1 cellular context compared by ENCODE assay signal in the genomic region with DNA sequence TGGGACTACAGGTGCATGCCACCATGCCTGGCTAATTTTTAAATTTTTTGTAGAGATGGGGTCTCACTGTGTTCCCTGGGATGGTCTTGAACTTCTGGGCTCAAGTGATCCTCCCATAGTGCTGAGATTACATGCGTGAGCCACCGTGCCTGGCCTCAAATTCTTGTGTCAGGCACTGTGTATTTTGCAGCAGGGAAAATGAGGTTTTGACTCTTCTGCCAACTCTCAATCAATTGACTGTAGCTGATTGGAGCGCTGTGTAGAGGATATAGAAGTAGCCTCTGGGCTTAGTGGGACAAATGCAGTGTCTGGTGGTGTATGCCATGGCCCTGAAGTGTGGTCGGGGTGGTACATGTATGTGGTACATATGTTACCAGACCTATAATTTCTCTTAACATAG.
TF ChIP-seq lines count a peak whose summit lies in the region.

No MANE protein-coding gene starts in this region.

TF ChIP-seq in A549, 52 proteins besides CTCF, POLR2A, EP300 and RAD21 (continued from another document):
- TF ChIP-seq, protein P1, sequence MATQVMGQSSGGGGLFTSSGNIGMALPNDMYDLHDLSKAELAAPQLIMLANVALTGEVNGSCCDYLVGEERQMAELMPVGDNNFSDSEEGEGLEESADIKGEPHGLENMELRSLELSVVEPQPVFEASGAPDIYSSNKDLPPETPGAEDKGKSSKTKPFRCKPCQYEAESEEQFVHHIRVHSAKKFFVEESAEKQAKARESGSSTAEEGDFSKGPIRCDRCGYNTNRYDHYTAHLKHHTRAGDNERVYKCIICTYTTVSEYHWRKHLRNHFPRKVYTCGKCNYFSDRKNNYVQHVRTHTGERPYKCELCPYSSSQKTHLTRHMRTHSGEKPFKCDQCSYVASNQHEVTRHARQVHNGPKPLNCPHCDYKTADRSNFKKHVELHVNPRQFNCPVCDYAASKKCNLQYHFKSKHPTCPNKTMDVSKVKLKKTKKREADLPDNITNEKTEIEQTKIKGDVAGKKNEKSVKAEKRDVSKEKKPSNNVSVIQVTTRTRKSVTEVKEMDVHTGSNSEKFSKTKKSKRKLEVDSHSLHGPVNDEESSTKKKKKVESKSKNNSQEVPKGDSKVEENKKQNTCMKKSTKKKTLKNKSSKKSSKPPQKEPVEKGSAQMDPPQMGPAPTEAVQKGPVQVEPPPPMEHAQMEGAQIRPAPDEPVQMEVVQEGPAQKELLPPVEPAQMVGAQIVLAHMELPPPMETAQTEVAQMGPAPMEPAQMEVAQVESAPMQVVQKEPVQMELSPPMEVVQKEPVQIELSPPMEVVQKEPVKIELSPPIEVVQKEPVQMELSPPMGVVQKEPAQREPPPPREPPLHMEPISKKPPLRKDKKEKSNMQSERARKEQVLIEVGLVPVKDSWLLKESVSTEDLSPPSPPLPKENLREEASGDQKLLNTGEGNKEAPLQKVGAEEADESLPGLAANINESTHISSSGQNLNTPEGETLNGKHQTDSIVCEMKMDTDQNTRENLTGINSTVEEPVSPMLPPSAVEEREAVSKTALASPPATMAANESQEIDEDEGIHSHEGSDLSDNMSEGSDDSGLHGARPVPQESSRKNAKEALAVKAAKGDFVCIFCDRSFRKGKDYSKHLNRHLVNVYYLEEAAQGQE (IDR thresholded peaks at IDR 0.05): no peak
- TF ChIP-seq, protein P2, sequence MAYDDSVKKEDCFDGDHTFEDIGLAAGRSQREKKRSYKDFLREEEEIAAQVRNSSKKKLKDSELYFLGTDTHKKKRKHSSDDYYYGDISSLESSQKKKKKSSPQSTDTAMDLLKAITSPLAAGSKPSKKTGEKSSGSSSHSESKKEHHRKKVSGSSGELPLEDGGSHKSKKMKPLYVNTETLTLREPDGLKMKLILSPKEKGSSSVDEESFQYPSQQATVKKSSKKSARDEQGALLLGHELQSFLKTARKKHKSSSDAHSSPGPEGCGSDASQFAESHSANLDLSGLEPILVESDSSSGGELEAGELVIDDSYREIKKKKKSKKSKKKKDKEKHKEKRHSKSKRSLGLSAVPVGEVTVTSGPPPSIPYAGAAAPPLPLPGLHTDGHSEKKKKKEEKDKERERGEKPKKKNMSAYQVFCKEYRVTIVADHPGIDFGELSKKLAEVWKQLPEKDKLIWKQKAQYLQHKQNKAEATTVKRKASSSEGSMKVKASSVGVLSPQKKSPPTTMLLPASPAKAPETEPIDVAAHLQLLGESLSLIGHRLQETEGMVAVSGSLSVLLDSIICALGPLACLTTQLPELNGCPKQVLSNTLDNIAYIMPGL (CRISPR knock-in tag; IDR thresholded peaks at IDR 0.05; ENCODE audit: borderline replicate concordance): no peak
- no peak for TF ChIP-seq FOSB (CRISPR knock-in tag; IDR thresholded peaks at IDR 0.05)
